11 cellular contexts compared by ENCODE assay signal in the genomic region with DNA sequence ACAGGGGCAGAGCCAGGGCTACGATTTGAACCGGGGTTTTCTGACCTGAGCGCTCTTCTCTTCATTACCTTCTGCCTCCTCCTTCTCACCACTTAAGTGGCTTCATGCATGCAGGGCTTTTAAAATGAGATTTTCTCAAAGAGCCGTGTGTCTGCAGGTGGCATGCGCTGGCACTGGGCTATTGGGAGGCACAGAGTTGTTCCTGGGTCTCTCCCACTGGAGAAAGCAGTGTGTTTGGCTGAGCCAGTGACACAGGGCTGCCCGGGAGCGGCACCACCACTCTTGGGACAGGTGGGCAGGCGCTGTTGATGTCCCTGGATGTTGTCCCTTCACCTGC.
A peak's percentile ranks its signal among the peaks of the same experiment; 100 is the strongest.
DNase-seq lines count a peak whose midpoint lies in the region; ATAC-seq and TF ChIP-seq lines count a peak whose summit lies in the region.
"Had no signal": no experiment of that assay in that cellular context is flagged by ENCODE, and none has a peak within 500 bp of the region (broad histone marks: within the 10 kb centered on the region; RNA-seq: fewer than 3 reads in every experiment).

No MANE protein-coding gene starts in this region.

- H3K27me3 Mint-ChIP-seq in activated naive CD8-positive, alpha-beta T cell treated with anti-CD3 and anti-CD28 coated beads, Interleukin-2, amount 10 ng/mL, durations not matched to agents 7 days and 5 days: no peaks in the 10 kb centered on the region
- no peaks in the 10 kb centered on the region for H3K27me3 Mint-ChIP-seq in nephron (ENCODE audit: low read depth)

- peak overlapping the region; percentile 45 for H3K27ac ChIP-seq in vagina
- H3K27ac ChIP-seq: brain microvascular endothelial cell, C4-2B, PC-9 had no signal

- no peak for TF ChIP-seq POLR2A in vagina (IDR thresholded peaks at IDR 0.05)

- ATAC-seq in activated naive CD4-positive, alpha-beta T cell treated with anti-CD3 and anti-CD28 coated beads, Interleukin-2, amount 50 U/mL, for 72 hours: no peak
- no peak for ATAC-seq in activated naive CD8-positive, alpha-beta T cell treated with anti-CD3 and anti-CD28 coated beads, Interleukin-2, amount 10 ng/mL, durations not matched to agents 7 days and 5 days (ENCODE audit: low read depth)

- H3K9me3 Mint-ChIP-seq in activated naive CD4-positive, alpha-beta T cell treated with anti-CD3 and anti-CD28 coated beads, Interleukin-2, amount 50 U/mL, for 72 hours: peaks cover 0 to 5% of the 10 kb centered on the region in 2 donors
- H3K9me3 Mint-ChIP-seq in activated naive CD8-positive, alpha-beta T cell treated with anti-CD3 and anti-CD28 coated beads, Interleukin-2, amount 10 ng/mL, durations not matched to agents 7 days and 5 days: no peaks in the 10 kb centered on the region
- H3K9me3 Mint-ChIP-seq in nephron: no peaks in the 10 kb centered on the region

- DNase-seq in activated naive CD4-positive, alpha-beta T cell treated with anti-CD3 and anti-CD28 coated beads, Interleukin-2, amount 50 U/mL, for 72 hours (ENCODE audit: low spot score in 2 of 2): peak in 1 of 2 donors; percentile 46
- DNase-seq in activated naive CD4-positive, alpha-beta T cell treated with Interleukin-2 at 50 U/mL for 16 hours: no peak
- DNase-seq in activated naive CD8-positive, alpha-beta T cell treated with anti-CD3 and anti-CD28 coated beads, Interleukin-2, amount 10 ng/mL, durations not matched to agents 7 days and 5 days: no peak
- DNase-seq in vagina (ENCODE audit: extremely low spot score in 2 of 2) (no peak), UCSD-AML1 (lab: John Stamatoyannopoulos, UW; ENCODE audit: unreplicated experiment) (no peak), cerebellar nuclear complex (lab: John Stamatoyannopoulos, UW) (no peak), HuH-7.5 (ENCODE audit: low spot score) (no peak)
- DNase-seq: brain microvascular endothelial cell, PC-9 had no signal

- H3K27me3 ChIP-seq in vagina: no peaks in the 10 kb centered on the region
- H3K27me3 ChIP-seq: brain microvascular endothelial cell had no signal

- no peak overlapping the region for H3K4me3 ChIP-seq in vagina
- H3K4me3 ChIP-seq: PC-9 had no signal

- peaks cover 57% of the 10 kb centered on the region for H3K4me1 Mint-ChIP-seq in activated naive CD8-positive, alpha-beta T cell treated with anti-CD3 and anti-CD28 coated beads, Interleukin-2, amount 10 ng/mL, durations not matched to agents 7 days and 5 days
- H3K4me1 Mint-ChIP-seq in nephron: peaks cover 53% of the 10 kb centered on the region

- no peaks in the 10 kb centered on the region for H3K4me1 ChIP-seq in vagina

- intact Hi-C loops in vagina (cut with DNase I): no loop called here

- TF ChIP-seq CTCF in nephron (IDR thresholded peaks at IDR 0.05; ENCODE audit: unreplicated experiment in 3 of 3) (no peak), vagina (IDR thresholded peaks at IDR 0.05) (no peak)

- H3K36me3 Mint-ChIP-seq in activated naive CD4-positive, alpha-beta T cell treated with anti-CD3 and anti-CD28 coated beads, Interleukin-2, amount 50 U/mL, for 72 hours: peaks cover 26 to 60% of the 10 kb centered on the region in 2 donors
- peaks cover 26% of the 10 kb centered on the region for H3K36me3 Mint-ChIP-seq in activated naive CD8-positive, alpha-beta T cell treated with anti-CD3 and anti-CD28 coated beads, Interleukin-2, amount 10 ng/mL, durations not matched to agents 7 days and 5 days
- H3K36me3 Mint-ChIP-seq in nephron (ENCODE audit: low read depth): peaks cover 18% of the 10 kb centered on the region

- POLR2A ChIA-PET in activated naive CD8-positive, alpha-beta T cell treated with anti-CD3 and anti-CD28 coated beads, Interleukin-2, amount 10 ng/mL, durations not matched to agents 7 days and 5 days (lab: Charles Lee): interaction anchor here (2.1 kb wide), 1 partner anchor 75 kb away, joined by 8 read pairs; no protein-coding TSS in a partner anchor

- no peaks in the 10 kb centered on the region for H3K9me3 ChIP-seq in vagina

- H3K27ac Mint-ChIP-seq in activated naive CD4-positive, alpha-beta T cell treated with anti-CD3 and anti-CD28 coated beads, Interleukin-2, amount 50 U/mL, for 72 hours: peak overlapping the region; percentile 37 to 98
- peak overlapping the region; percentile 65 for H3K27ac Mint-ChIP-seq in activated naive CD8-positive, alpha-beta T cell treated with anti-CD3 and anti-CD28 coated beads, Interleukin-2, amount 10 ng/mL, durations not matched to agents 7 days and 5 days
- H3K27ac Mint-ChIP-seq in nephron: peak overlapping the region; percentile 54 to 89 (median 77)

- H3K4me3 Mint-ChIP-seq in activated naive CD8-positive, alpha-beta T cell treated with anti-CD3 and anti-CD28 coated beads, Interleukin-2, amount 10 ng/mL, durations not matched to agents 7 days and 5 days: no peak overlapping the region
- H3K4me3 Mint-ChIP-seq in nephron: no peak overlapping the region

- H3K36me3 ChIP-seq in vagina: no peaks in the 10 kb centered on the region
- H3K36me3 ChIP-seq: brain microvascular endothelial cell had no signal
